In the genomic region with DNA sequence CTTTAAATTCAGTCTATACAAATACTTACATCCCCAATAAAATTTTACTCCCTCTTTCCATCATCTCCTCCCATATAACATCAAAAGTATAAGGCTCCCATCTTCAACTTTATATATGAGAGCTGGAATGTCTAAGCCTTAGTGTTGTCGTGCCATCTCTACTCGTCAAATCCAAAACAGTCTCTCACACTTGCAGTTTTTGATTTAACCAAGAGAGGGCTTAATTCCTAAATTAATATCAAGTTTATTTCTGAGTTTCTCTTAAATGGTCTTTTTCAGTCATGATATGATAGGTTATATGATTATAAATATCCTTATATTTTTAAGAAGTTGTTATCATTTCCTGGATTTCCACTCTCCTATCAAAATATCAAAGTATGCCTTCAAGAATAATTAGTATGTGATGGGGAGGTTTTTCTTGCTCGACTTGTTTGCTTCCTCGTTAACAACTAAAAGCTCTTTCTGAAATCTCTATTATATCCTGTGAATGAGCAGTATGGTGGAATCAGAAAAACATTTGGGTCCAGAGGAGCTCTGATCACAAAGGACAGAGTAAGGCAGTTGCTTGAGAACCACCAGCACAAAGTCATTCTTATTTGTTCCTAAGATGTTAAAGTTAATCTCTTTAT, we compare ENCODE assay signal across 13 cellular contexts. TPM values are rescaled to one million over a fixed set of nuclear protein-coding genes. Genes with fewer than 3 reads are reported as not detected.
DNase-seq lines count a peak whose midpoint lies in the region; TF ChIP-seq lines count a peak whose summit lies in the region.
"Had no signal": no experiment of that assay in that cellular context is flagged by ENCODE, and none has a peak within 500 bp of the region (broad histone marks: within the 10 kb centered on the region; RNA-seq: fewer than 3 reads in every experiment).

No MANE protein-coding gene starts in this region.

- CTCF ChIA-PET in CD4-positive, alpha-beta memory T cell (lab: Charles Lee; ENCODE audit: partially characterized antibody), result interaction anchor here (1.0 to 1.2 kb wide), 2 partner anchors 62 to 110 kb away, joined by 3 read pairs; a partner anchor contains a TSS

- no peak overlapping the region for H2BK5ac ChIP-seq in trophoblast cell (ENCODE audit: low read depth, low read length, poor library complexity)

- intact Hi-C loops in vagina (cut with DNase I), result no loop called here
- intact Hi-C loops in CD4-positive, alpha-beta memory T cell (cut with micrococcal nuclease), result no loop called here

- no peak overlapping the region for H2BK120ac ChIP-seq in trophoblast cell (ENCODE audit: insufficient read depth, low read length, poor library complexity)

- H3K4me1 Mint-ChIP-seq in CD4-positive, alpha-beta memory T cell, result no peaks in the 10 kb centered on the region

- no CpG with 5 or more reads among the region's 4 CpGs for WGBS in trophoblast cell (ENCODE audit: extremely low coverage, insufficient coverage, insufficient read length)

- POLR2A ChIA-PET in CD4-positive, alpha-beta memory T cell (lab: Charles Lee; ENCODE audit: partially characterized antibody), result interaction anchor here (1.1 kb wide), 1 partner anchor 116 kb away, joined by 3 read pairs; no protein-coding TSS in a partner anchor

- H3K4me1 ChIP-seq in OCI-LY3 (ENCODE audit: low read length) (no peaks in the 10 kb centered on the region), trophoblast cell (ENCODE audit: control insufficient read depth in 1 of 2, insufficient read depth in 2 of 2, low read length in 2 of 2) (no peaks in the 10 kb centered on the region), vagina (no peaks in the 10 kb centered on the region)
- H3K4me1 ChIP-seq in CD4-positive, alpha-beta memory T cell (ENCODE audit: insufficient read depth, low read length), result no peaks in the 10 kb centered on the region
- H3K4me1 ChIP-seq: psoas muscle, suprapubic skin had no signal

- H3K27me3 ChIP-seq in OCI-LY3 (ENCODE audit: low read depth, low read length) (no peaks in the 10 kb centered on the region), trophoblast cell (ENCODE audit: insufficient read depth, low read length) (peaks cover 4% of the 10 kb centered on the region), vagina (no peaks in the 10 kb centered on the region)
- no peaks in the 10 kb centered on the region for H3K27me3 ChIP-seq in CD4-positive, alpha-beta memory T cell (ENCODE audit: insufficient read depth, low read length)
- H3K27me3 ChIP-seq: suprapubic skin had no signal

- no peaks in the 10 kb centered on the region for H3K79me1 ChIP-seq in trophoblast cell (ENCODE audit: low read length)

- no peak overlapping the region for H3K4me3 ChIP-seq in OCI-LY3 (ENCODE audit: low read length)
- no peak overlapping the region for H3K4me3 ChIP-seq in epithelial cell of proximal tubule (ENCODE audit: low read depth, low read length)
- no peak overlapping the region for H3K4me3 ChIP-seq in trophoblast cell (ENCODE audit: low read depth, low read length)
- H3K4me3 ChIP-seq in vagina, result no peak overlapping the region
- H3K4me3 ChIP-seq in CD4-positive, alpha-beta memory T cell (ENCODE audit: low read length in 2 of 2), result no peak overlapping the region
- H3K4me3 ChIP-seq: psoas muscle, SK-N-MC, suprapubic skin had no signal

- peak; percentile 16 for DNase-seq in G401 (ENCODE audit: low spot score)
- DNase-seq in epithelial cell of proximal tubule (ENCODE audit: low read depth), result no peak
- DNase-seq in trophoblast cell, result peak; percentile 15 to 72
- DNase-seq in vagina (ENCODE audit: extremely low spot score in 2 of 2), result no peak
- DNase-seq in CD4-positive, alpha-beta memory T cell, result no peak
- DNase-seq in GOT3 (lab: John Stamatoyannopoulos, UW), result no peak
- DNase-seq: left ventricle myocardium superior, psoas muscle had no signal

- H3K4me2 ChIP-seq in OCI-LY3 (ENCODE audit: low read length) (no peak overlapping the region), trophoblast cell (ENCODE audit: low read length) (no peak overlapping the region)

- no peak overlapping the region for H3K27ac Mint-ChIP-seq in CD4-positive, alpha-beta memory T cell
- H3K27ac Mint-ChIP-seq: activated naive CD8-positive, alpha-beta T cell had no signal

- H3K9me3 ChIP-seq in OCI-LY3 (ENCODE audit: insufficient read depth, low read length) (no peaks in the 10 kb centered on the region), trophoblast cell (ENCODE audit: insufficient read depth, low read depth, low read length) (no peaks in the 10 kb centered on the region), vagina (no peaks in the 10 kb centered on the region)
- H3K9me3 ChIP-seq in CD4-positive, alpha-beta memory T cell (ENCODE audit: control insufficient read depth in 1 of 2, low read length in 2 of 2), result no peaks in the 10 kb centered on the region
- H3K9me3 ChIP-seq: psoas muscle, suprapubic skin had no signal

- peaks cover 0 to 4% (median under 1%) of the 10 kb centered on the region in 8 donors for H3K9me3 Mint-ChIP-seq in CD4-positive, alpha-beta memory T cell

- H4K8ac ChIP-seq in trophoblast cell (ENCODE audit: low read depth, low read length), result no peak overlapping the region

- in situ Hi-C loops in G401 (cut with HindIII; ENCODE audit: low sequenced_read_pairs), result no loop called here

- H3K79me2 ChIP-seq in OCI-LY3 (ENCODE audit: low read length) (no peaks in the 10 kb centered on the region), trophoblast cell (ENCODE audit: control insufficient read depth, insufficient read depth, low read length, poor library complexity) (no peaks in the 10 kb centered on the region)

- no peak overlapping the region for H3K4ac ChIP-seq in trophoblast cell (ENCODE audit: low read depth, low read length)

- no peak overlapping the region for H4K91ac ChIP-seq in trophoblast cell (ENCODE audit: low read depth, low read length)

- no peak overlapping the region for H2BK12ac ChIP-seq in trophoblast cell (ENCODE audit: low read length)

- H2AFZ ChIP-seq in OCI-LY3 (ENCODE audit: low read depth, low read length), result no peak overlapping the region
- no peak overlapping the region for H2AFZ ChIP-seq in trophoblast cell (ENCODE audit: insufficient read depth, low read length, poor library complexity)

- H3K36me3 ChIP-seq in OCI-LY3 (replicated peaks; ENCODE audit: low read depth, low read length), result no peaks in the 10 kb centered on the region
- H3K36me3 ChIP-seq in trophoblast cell (ENCODE audit: control insufficient read depth in 1 of 2, insufficient read depth in 2 of 2, low read length in 2 of 2), result no peaks in the 10 kb centered on the region
- H3K36me3 ChIP-seq in vagina, result no peaks in the 10 kb centered on the region
- H3K36me3 ChIP-seq in CD4-positive, alpha-beta memory T cell (ENCODE audit: insufficient read depth, low read length), result no peaks in the 10 kb centered on the region
- H3K36me3 ChIP-seq: suprapubic skin had no signal

- no peak overlapping the region for H3K23ac ChIP-seq in trophoblast cell (ENCODE audit: low read length)

- H2AK5ac ChIP-seq in trophoblast cell (ENCODE audit: low read length), result no peak overlapping the region

- H3K27ac ChIP-seq in OCI-LY3 (ENCODE audit: low read length) (no peak overlapping the region), trophoblast cell (ENCODE audit: low read depth, low read length) (no peak overlapping the region), vagina (no peak overlapping the region)
- H3K27ac ChIP-seq in CD4-positive, alpha-beta memory T cell (ENCODE audit: low read depth, low read length), result no peak overlapping the region
- H3K27ac ChIP-seq: psoas muscle, SK-N-MC, suprapubic skin had no signal

- no peaks in the 10 kb centered on the region for H3K36me3 Mint-ChIP-seq in CD4-positive, alpha-beta memory T cell
- H3K36me3 Mint-ChIP-seq: activated naive CD8-positive, alpha-beta T cell had no signal

- peaks cover 3 to 4% of the 10 kb centered on the region in 2 donors for H3K27me3 Mint-ChIP-seq in CD4-positive, alpha-beta memory T cell

- no peak for TF ChIP-seq POLR2A in vagina (IDR thresholded peaks at IDR 0.05)

- no peak overlapping the region for H3K18ac ChIP-seq in trophoblast cell (ENCODE audit: low read length)

- no peaks in the 10 kb centered on the region for H4K20me1 ChIP-seq in OCI-LY3 (ENCODE audit: insufficient read depth, low read length)

- H4K12ac ChIP-seq in trophoblast cell (ENCODE audit: low read depth, low read length), result no peak overlapping the region

- TF ChIP-seq CTCF in OCI-LY3 (IDR thresholded peaks at IDR 0.05; ENCODE audit: low read depth, low read length), result peak; percentile 18; the same call in 1 of the 2 replicates
- TF ChIP-seq CTCF in epithelial cell of proximal tubule (conservative IDR thresholded peaks at IDR 0.05; ENCODE audit: low read depth, low read length), result peak; percentile 39
- TF ChIP-seq CTCF in vagina (IDR thresholded peaks at IDR 0.05), result no peak

- H3K4me3 Mint-ChIP-seq in CD4-positive, alpha-beta memory T cell, result no peak overlapping the region
- H3K4me3 Mint-ChIP-seq: activated naive CD8-positive, alpha-beta T cell had no signal

- H3K14ac ChIP-seq in trophoblast cell (ENCODE audit: low read length), result no peak overlapping the region

- H3K9ac ChIP-seq in OCI-LY3 (ENCODE audit: low read length) (no peak overlapping the region), trophoblast cell (ENCODE audit: low read length) (no peak overlapping the region)

RNA-seq across cellular contexts. Expression of a gene that starts 12.5 kb away (rescaled TPM):
- not detected in 2 replicates for total RNA-seq in G401 (2014; rRNA removed; shearing (Covaris generic))
- total RNA-seq in epithelial cell of proximal tubule (not detected in 2 replicates), vagina (not detected)
- not detected in 2 replicates for polyA plus RNA-seq in trophoblast cell (2013)
- total RNA-seq in CD4-positive, alpha-beta memory T cell, result not detected
- polyA plus RNA-seq in CD4-positive, alpha-beta memory T cell, result not detected
- total RNA-seq: left ventricle myocardium superior, psoas muscle had no signal
- polyA plus RNA-seq: psoas muscle had no signal

RNA-seq across cellular contexts. Expression of a gene that starts 29.3 kb away (rescaled TPM):
- total RNA-seq in G401 (2014; rRNA removed; shearing (Covaris generic)), result not detected in 2 replicates
- not detected in 2 replicates for total RNA-seq in epithelial cell of proximal tubule
- polyA plus RNA-seq in trophoblast cell (2013), result not detected in 2 replicates
- total RNA-seq in vagina, result not detected
- not detected for total RNA-seq in CD4-positive, alpha-beta memory T cell
- not detected for polyA plus RNA-seq in CD4-positive, alpha-beta memory T cell
- total RNA-seq: esophagus mucosa, left ventricle myocardium superior, psoas muscle, suprapubic skin had no signal

Comparison
In these comparisons a context has a peak if more than half of its experiments do, and no peak if none do; other contexts are left out.
1. DNase-seq: peak in G401 (single experiment) and trophoblast cell (2 of 2); none in epithelial cell of proximal tubule (single experiment), vagina (0 of 2), CD4-positive, alpha-beta memory T cell (0 of 5) and GOT3 (single experiment).
2. CTCF ChIP-seq: peak in OCI-LY3 (single experiment) and epithelial cell of proximal tubule (single experiment); none in vagina (0 of 3).